ENCODE assay signal across 7 cellular contexts in genomic region chr14:95394297-95394891, GRCh38.
"Had no signal": no experiment of that assay in that cellular context is flagged by ENCODE, and none has a peak within 500 bp of the region (broad histone marks: within the 10 kb centered on the region; RNA-seq: fewer than 3 reads in every experiment).

No MANE protein-coding gene starts in this region.

- H3K9me3 ChIP-seq: HAP-1 had no signal

- H3K4me1 Mint-ChIP-seq: GM23338 had no signal

- H3K4me1 ChIP-seq: HAP-1 had no signal

- H3K4me3 ChIP-seq: GM23338, HAP-1, K562 had no signal

- ATAC-seq: GM23338, HCT116, K562 had no signal

- H2AFZ ChIP-seq: GM23338 had no signal

- H3K36me3 ChIP-seq: HAP-1 had no signal

- H3K4me3 Mint-ChIP-seq: GM23338 had no signal

- H3K4me2 ChIP-seq: GM23338 had no signal

- FAIRE-seq: HTR-8/SVneo, K562 had no signal

- DNase-seq: H7, KG1 had no signal

- H3K9me3 Mint-ChIP-seq: GM23338 had no signal

- H3K27ac Mint-ChIP-seq: GM23338 had no signal
